ENCODE assay signal across 23 cellular contexts in genomic region chr9:123960366-123960765, GRCh38. TPM values are rescaled to one million over a fixed set of nuclear protein-coding genes. Genes with fewer than 3 reads are reported as not detected.
DNase-seq lines count a peak whose midpoint lies in the region; ATAC-seq and TF ChIP-seq lines count a peak whose summit lies in the region.
"Had no signal": no experiment of that assay in that cellular context is flagged by ENCODE, and none has a peak within 500 bp of the region (broad histone marks: within the 10 kb centered on the region; RNA-seq: fewer than 3 reads in every experiment).

No MANE protein-coding gene starts in this region.

- H3K4me2 ChIP-seq in PC-3 (ENCODE audit: low read length), result no peak overlapping the region

- no peaks in the 10 kb centered on the region; the same call in 1 of the 2 replicates for H3K27me3 ChIP-seq in H7 (ENCODE audit: control insufficient read depth, insufficient read depth, low read length)
- no peaks in the 10 kb centered on the region for H3K27me3 ChIP-seq in PC-3 (ENCODE audit: low read length)
- H3K27me3 ChIP-seq in foreskin keratinocyte, result peaks cover 26% of the 10 kb centered on the region

- no peaks in the 10 kb centered on the region for H3K9me3 ChIP-seq in PC-3 (ENCODE audit: low read length)
- H3K9me3 ChIP-seq: HAP-1, spleen, transverse colon had no signal

- no peaks in the 10 kb centered on the region for H4K20me1 ChIP-seq in PC-3 (ENCODE audit: low read length)

- no TSS peak for BruUV-seq in PC-3 (replicated peaks; lab: Mats Ljungman, UMichigan)

- DNase-seq in GM12864 (ENCODE audit: low read depth), result no peak
- DNase-seq in H7, result peak; percentile 60
- DNase-seq in PC-3, result no peak
- DNase-seq in foreskin keratinocyte, result no peak
- DNase-seq in amniotic stem cell (lab: John Stamatoyannopoulos, UW), result no peak
- DNase-seq in activated T-cell treated with anti-CD3 and anti-CD28 coated beads, Interleukin-2, amount 50 U/mL, for 72 hours, result no peak
- DNase-seq: activated CD4-positive, CD25-positive, alpha-beta regulatory T cell treated with anti-CD3 and anti-CD28 coated beads, Interleukin-2, amount 50 U/mL, for 72 hours; activated CD8-positive, alpha-beta memory T cell treated with anti-CD3 and anti-CD28 coated beads, Interleukin-2, amount 50 U/mL, for 4 hours; anterior cingulate cortex; EL; mammary epithelial cell; NCI-H2081 treated with DMSO at 0.1 percent for 48 hours; NCI-H524 treated with DMSO at 0.1 percent for 48 hours; spleen; T-helper 2 cell; transverse colon had no signal

- no peaks in the 10 kb centered on the region for H3K36me3 Mint-ChIP-seq in activated T-cell treated with anti-CD3 and anti-CD28 coated beads, Interleukin-2, amount 50 U/mL, for 72 hours (ENCODE audit: insufficient read depth in 2 of 2)
- H3K36me3 Mint-ChIP-seq: CD14-positive monocyte; naive thymus-derived CD8-positive, alpha-beta T cell; stimulated activated effector memory CD8-positive, alpha-beta T cell treated with anti-CD3 and anti-CD28 coated beads, Interleukin-12 subunit alpha, Interleukin-12 subunit beta, amount 100 ng/mL, for 72 hours had no signal

- intact Hi-C loops in PC-3 (cut with micrococcal nuclease), result no loop called here

- H3K4me1 ChIP-seq in PC-3 (ENCODE audit: insufficient read depth, low read length), result no peaks in the 10 kb centered on the region
- H3K4me1 ChIP-seq in foreskin keratinocyte, result no peaks in the 10 kb centered on the region
- H3K4me1 ChIP-seq: HAP-1, spleen, transverse colon had no signal

- POLR2A ChIA-PET in PC-3 (lab: Charles Lee; ENCODE audit: unreplicated experiment), result no interaction called here

- no peak overlapping the region for H3K9ac ChIP-seq in PC-3 (ENCODE audit: low read length)

- H2AFZ ChIP-seq in PC-3 (ENCODE audit: low read length), result no peak overlapping the region

- H3K27me3 Mint-ChIP-seq in activated T-cell treated with anti-CD3 and anti-CD28 coated beads, Interleukin-2, amount 50 U/mL, for 72 hours (ENCODE audit: low read depth), result peaks cover 54% of the 10 kb centered on the region

- H3K4me3 ChIP-seq in GM12864 (ENCODE audit: low read depth, low read length), result no peak overlapping the region
- no peak overlapping the region for H3K4me3 ChIP-seq in H7 (ENCODE audit: insufficient read depth, low read depth, low read length)
- no peak overlapping the region for H3K4me3 ChIP-seq in PC-3 (ENCODE audit: low read length)
- H3K4me3 ChIP-seq: HAP-1, spleen, transverse colon had no signal

- H3K36me3 ChIP-seq in H7 (replicated peaks; ENCODE audit: control insufficient read depth, insufficient read depth, low read length) (no peaks in the 10 kb centered on the region), PC-3 (ENCODE audit: low read depth, low read length) (no peaks in the 10 kb centered on the region)
- H3K36me3 ChIP-seq: HAP-1, spleen, transverse colon had no signal

- CTCF ChIA-PET in PC-3 (lab: Charles Lee), result interaction anchor here (0.6 kb wide), 1 partner anchor 75 kb away, joined by 3 read pairs; no protein-coding TSS in a partner anchor

- no peak overlapping the region for H3K4me3 Mint-ChIP-seq in activated T-cell treated with anti-CD3 and anti-CD28 coated beads, Interleukin-2, amount 50 U/mL, for 72 hours
- H3K4me3 Mint-ChIP-seq: naive thymus-derived CD8-positive, alpha-beta T cell; stimulated activated effector memory CD8-positive, alpha-beta T cell treated with anti-CD3 and anti-CD28 coated beads, Interleukin-12 subunit alpha, Interleukin-12 subunit beta, amount 100 ng/mL, for 72 hours had no signal

- H3K27ac Mint-ChIP-seq in activated T-cell treated with anti-CD3 and anti-CD28 coated beads, Interleukin-2, amount 50 U/mL, for 72 hours, result no peak overlapping the region
- H3K27ac Mint-ChIP-seq: CD14-positive monocyte; naive thymus-derived CD8-positive, alpha-beta T cell; stimulated activated effector memory CD8-positive, alpha-beta T cell treated with anti-CD3 and anti-CD28 coated beads, Interleukin-12 subunit alpha, Interleukin-12 subunit beta, amount 100 ng/mL, for 72 hours had no signal

- H3K27ac ChIP-seq in PC-3 (ENCODE audit: low read length), result no peak overlapping the region
- no peak overlapping the region for H3K27ac ChIP-seq in foreskin keratinocyte
- H3K27ac ChIP-seq: RWPE1, spleen, transverse colon had no signal

- ATAC-seq in PC-3 (no peak), foreskin keratinocyte (no peak), HG03469 (IDR thresholded peaks at IDR 0.05; ENCODE audit: unreplicated experiment) (no peak)
- ATAC-seq in activated T-cell treated with anti-CD3 and anti-CD28 coated beads, Interleukin-2, amount 50 U/mL, for 72 hours (replicated peaks in 1 of 2), result no peak
- ATAC-seq: naive thymus-derived CD8-positive, alpha-beta T cell; stimulated activated effector memory CD8-positive, alpha-beta T cell treated with anti-CD3 and anti-CD28 coated beads, Interleukin-12 subunit alpha, Interleukin-12 subunit beta, amount 100 ng/mL, for 72 hours had no signal

- H3K9me3 Mint-ChIP-seq in activated T-cell treated with anti-CD3 and anti-CD28 coated beads, Interleukin-2, amount 50 U/mL, for 72 hours, result no peaks in the 10 kb centered on the region
- H3K9me3 Mint-ChIP-seq: stimulated activated effector memory CD8-positive, alpha-beta T cell treated with anti-CD3 and anti-CD28 coated beads, Interleukin-12 subunit alpha, Interleukin-12 subunit beta, amount 100 ng/mL, for 72 hours had no signal

- no peaks in the 10 kb centered on the region for H3K9me2 ChIP-seq in PC-3 (replicated peaks; ENCODE audit: low read length)

- peak; percentile 54 for TF ChIP-seq CTCF in GM12864 (IDR thresholded peaks at IDR 0.05; ENCODE audit: low read depth, low read length, missing control alignments)
- TF ChIP-seq CTCF in PC-3 (conservative IDR thresholded peaks at IDR 0.05; ENCODE audit: low read depth, low read length), result peak; percentile 39
- TF ChIP-seq CTCF in foreskin keratinocyte (conservative IDR thresholded peaks at IDR 0.05), result peak; percentile 39

- H3K4me1 Mint-ChIP-seq in activated T-cell treated with anti-CD3 and anti-CD28 coated beads, Interleukin-2, amount 50 U/mL, for 72 hours (ENCODE audit: low read depth), result peaks cover 9% of the 10 kb centered on the region
- H3K4me1 Mint-ChIP-seq: stimulated activated effector memory CD8-positive, alpha-beta T cell treated with anti-CD3 and anti-CD28 coated beads, Interleukin-12 subunit alpha, Interleukin-12 subunit beta, amount 100 ng/mL, for 72 hours had no signal

- no peaks in the 10 kb centered on the region for H3K79me2 ChIP-seq in PC-3 (ENCODE audit: low read length)

- no peaks in the 10 kb centered on the region for H3F3A ChIP-seq in PC-3 (ENCODE audit: low read length, unreplicated experiment)

RNA-seq across cellular contexts. Expression of gene DENND1A, which starts 30.4 kb away (rescaled TPM):
- 10.9 and 13.4 TPM in 2 replicates for total RNA-seq in H7 (2014; rRNA removed; shearing (Covaris generic))
- total RNA-seq in PC-3 (2014; rRNA removed) (18.6 and 29.7 TPM in 2 replicates), foreskin keratinocyte (16.2 and 16.6 TPM in 2 replicates)
- polyA plus RNA-seq in foreskin keratinocyte, result 14.5 and 15.0 TPM in 2 replicates
- 10 to 100 TPM; 18.3 to 18.5 TPM for total RNA-seq in activated T-cell treated with anti-CD3 and anti-CD28 coated beads, Interleukin-2, amount 50 U/mL, for 72 hours

RNA-seq across cellular contexts. Expression of gene LHX2, which starts 51.2 kb away (rescaled TPM):
- total RNA-seq in H7 (2014; rRNA removed; shearing (Covaris generic)), result 0.33 and 0.87 TPM in 2 replicates
- total RNA-seq in PC-3 (2014; rRNA removed), result 1.1 TPM in 2 replicates
- total RNA-seq in foreskin keratinocyte, result not detected in 2 replicates
- not detected in 2 replicates for polyA plus RNA-seq in foreskin keratinocyte
- total RNA-seq in activated T-cell treated with anti-CD3 and anti-CD28 coated beads, Interleukin-2, amount 50 U/mL, for 72 hours, result not detected
- total RNA-seq: mammary epithelial cell; naive thymus-derived CD8-positive, alpha-beta T cell; posterior vena cava; transverse colon had no signal
- polyA plus RNA-seq: CD14-positive monocyte; naive thymus-derived CD8-positive, alpha-beta T cell had no signal
